ENCODE assay signal across 1 cellular context in genomic region chr3:128436214-128436613, GRCh38.
TF ChIP-seq lines count a peak whose summit lies in the region.

No MANE protein-coding gene starts in this region.

TF ChIP-seq in H1, 55 proteins besides CTCF, POLR2A, EP300 and RAD21:
- no peak for TF ChIP-seq SUZ12 (IDR thresholded peaks at IDR 0.05; ENCODE audit: low read length)
- no peak for TF ChIP-seq KDM4A (IDR thresholded peaks at IDR 0.05; ENCODE audit: low read depth, low read length, severe bottlenecking)
- no peak for TF ChIP-seq CBX8 (IDR thresholded peaks at IDR 0.05; ENCODE audit: borderline replicate concordance, low read depth, low read length)
- no peak for TF ChIP-seq YY1 (IDR thresholded peaks at IDR 0.05; ENCODE audit: low read depth, low read length)
- no peak for TF ChIP-seq BRCA1 (IDR thresholded peaks at IDR 0.05; ENCODE audit: low read depth, low read length)
- TF ChIP-seq SIN3A (conservative IDR thresholded peaks at IDR 0.05 in 1 of 2, IDR thresholded peaks at IDR 0.05 in 1 of 2; ENCODE audit: low read depth in 1 of 2, low read length in 2 of 2) = no peak
